In the genomic region with DNA sequence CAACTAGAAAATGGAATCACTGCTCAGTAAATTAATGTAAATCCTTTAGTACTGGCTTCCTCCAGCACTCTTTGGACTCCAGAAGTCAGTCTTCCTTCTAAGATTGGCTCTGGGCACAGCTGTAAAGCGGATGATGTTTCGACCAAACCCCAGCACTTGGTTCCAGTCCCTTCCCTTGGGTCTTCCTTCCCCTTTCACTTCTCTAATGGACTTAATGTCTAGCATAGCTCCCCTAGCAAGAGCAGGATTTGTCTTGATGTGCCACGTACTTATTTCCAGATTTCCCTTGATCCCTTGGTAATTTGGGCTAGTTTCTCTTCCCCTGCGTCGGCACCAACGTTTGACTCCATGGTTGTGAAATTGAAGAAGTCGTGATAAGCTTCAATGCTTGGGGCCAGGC, we compare ENCODE assay signal across 12 cellular contexts. TPM values are rescaled to one million over a fixed set of nuclear protein-coding genes. Genes with fewer than 3 reads are reported as not detected.
DNase-seq lines count a peak whose midpoint lies in the region; ATAC-seq, FAIRE-seq and TF ChIP-seq lines count a peak whose summit lies in the region.
"Had no signal": no experiment of that assay in that cellular context is flagged by ENCODE, and none has a peak within 500 bp of the region (broad histone marks: within the 10 kb centered on the region; RNA-seq: fewer than 3 reads in every experiment).

No MANE protein-coding gene starts in this region.

- H3K4me3 Mint-ChIP-seq in CD14-positive monocyte = peak overlapping the region; percentile 28 to 81
- peak overlapping the region; percentile 35 for H3K4me3 Mint-ChIP-seq in dendritic cell treated with granulocyte-macrophage colony-stimulating factor and Interleukin-4, amounts not matched to agents 40 ng/mL and 50 ng/mL, for 4 days
- H3K4me3 Mint-ChIP-seq: activated T-helper 17 cell treated with anti-CD3 and anti-CD28 coated beads, Interleukin-2, amount 50 U/mL, for 72 hours; CD4-positive, alpha-beta memory T cell had no signal

- peaks cover 0 to 2% (median 2%) of the 10 kb centered on the region in 3 donors for H3K27me3 Mint-ChIP-seq in CD14-positive monocyte (ENCODE audit: low read depth in 3 of 3)
- no peaks in the 10 kb centered on the region for H3K27me3 Mint-ChIP-seq in dendritic cell treated with granulocyte-macrophage colony-stimulating factor and Interleukin-4, amounts not matched to agents 40 ng/mL and 50 ng/mL, for 4 days
- H3K27me3 Mint-ChIP-seq: activated T-helper 17 cell treated with anti-CD3 and anti-CD28 coated beads, Interleukin-2, amount 50 U/mL, for 72 hours; CD4-positive, alpha-beta memory T cell had no signal

- peaks cover 0 to 3% (median 0%) of the 10 kb centered on the region in 7 donors for H3K9me3 Mint-ChIP-seq in CD14-positive monocyte
- no peaks in the 10 kb centered on the region for H3K9me3 Mint-ChIP-seq in dendritic cell treated with granulocyte-macrophage colony-stimulating factor and Interleukin-4, amounts not matched to agents 40 ng/mL and 50 ng/mL, for 4 days
- H3K9me3 Mint-ChIP-seq: activated T-helper 17 cell treated with anti-CD3 and anti-CD28 coated beads, Interleukin-2, amount 50 U/mL, for 72 hours; CD4-positive, alpha-beta memory T cell had no signal

- H3K27ac Mint-ChIP-seq in CD14-positive monocyte = peak overlapping the region in 1 of 7 donors; percentile 32
- H3K27ac Mint-ChIP-seq in dendritic cell treated with granulocyte-macrophage colony-stimulating factor and Interleukin-4, amounts not matched to agents 40 ng/mL and 50 ng/mL, for 4 days = peak overlapping the region; percentile 74

- intact Hi-C loops in CD14-positive monocyte (cut with micrococcal nuclease) = no loop called here
- intact Hi-C loops in dendritic cell treated with granulocyte-macrophage colony-stimulating factor and Interleukin-4, amounts not matched to agents 40 ng/mL and 50 ng/mL, for 4 days (cut with micrococcal nuclease) = no loop called here

- FAIRE-seq in H54 (lab: Jason Lieb, UNC) = no peak
- FAIRE-seq: K562 had no signal

- no peak for TF ChIP-seq POLR2A in H54 (IDR thresholded peaks at IDR 0.05; ENCODE audit: low read depth, low read length)

- no peak for TF ChIP-seq CTCF in CD14-positive monocyte (IDR thresholded peaks at IDR 0.05)

- peak; percentile 45 for ATAC-seq in GM19397 (IDR thresholded peaks at IDR 0.05; ENCODE audit: unreplicated experiment)
- peak; percentile 46 for ATAC-seq in HG03139 (IDR thresholded peaks at IDR 0.05; ENCODE audit: unreplicated experiment)
- ATAC-seq: activated T-helper 17 cell treated with anti-CD3 and anti-CD28 coated beads, Interleukin-2, amount 50 U/mL, for 72 hours; HCT116; K562 had no signal

- H3K4me1 Mint-ChIP-seq in CD14-positive monocyte = peaks cover 14% of the 10 kb centered on the region
- H3K4me1 Mint-ChIP-seq in dendritic cell treated with granulocyte-macrophage colony-stimulating factor and Interleukin-4, amounts not matched to agents 40 ng/mL and 50 ng/mL, for 4 days (ENCODE audit: low read depth) = peaks cover 18% of the 10 kb centered on the region

- peaks cover 0 to 3% of the 10 kb centered on the region in 2 donors for H3K36me3 Mint-ChIP-seq in CD14-positive monocyte
- H3K36me3 Mint-ChIP-seq in dendritic cell treated with granulocyte-macrophage colony-stimulating factor and Interleukin-4, amounts not matched to agents 40 ng/mL and 50 ng/mL, for 4 days (ENCODE audit: low read depth) = no peaks in the 10 kb centered on the region

- DNase-seq in CD14-positive monocyte (ENCODE audit: low spot score) (no peak), H54 (ENCODE audit: insufficient read length, low spot score) (no peak), activated gamma-delta T cell treated with Interleukin-2 at 50 U/mL for 16 hours (no peak), NAMALWA (ENCODE audit: low spot score) (no peak), DMS153 (lab: John Stamatoyannopoulos, UW) (no peak)
- DNase-seq: CD4-positive, alpha-beta memory T cell had no signal

RNA-seq across cellular contexts. Expression of gene C12orf75, which starts 28.3 kb away (rescaled TPM):
- under 1 TPM; 0.73 TPM for polyA plus RNA-seq in CD14-positive monocyte
